ENCODE assay signal across 8 cellular contexts in genomic region chr15:82749951-82750830, GRCh38. TPM values are rescaled to one million over a fixed set of nuclear protein-coding genes. Genes with fewer than 3 reads are reported as not detected.
DNase-seq lines count a peak whose midpoint lies in the region; ATAC-seq and TF ChIP-seq lines count a peak whose summit lies in the region.

No MANE protein-coding gene starts in this region.

- H3K79me2 ChIP-seq in PC-9 (ENCODE audit: low read depth) = peaks cover 40% of the 10 kb centered on the region

- in situ Hi-C loops in KBM-7 (cut with MboI; ENCODE audit: low pct_unique_long_range_greater_than_20kb, low sequenced_read_pairs) = no loop called here

- ATAC-seq in GM21717 (IDR thresholded peaks at IDR 0.05; ENCODE audit: unreplicated experiment) = peak; percentile 89
- peak; percentile 98 to 99 for ATAC-seq in activated T-cell treated with anti-CD3 and anti-CD28 coated beads, Interleukin-2, amount 50 U/mL, for 4 hours

- CTCF ChIA-PET in PC-9 (lab: Charles Lee) = interaction anchor here (0.5 to 1.2 kb wide), 3 partner anchors 16 to 219 kb away, joined by 4 to 6 read pairs (median 4); no protein-coding TSS in a partner anchor

- H3K9me3 ChIP-seq in PC-9 (ENCODE audit: insufficient read depth, low read depth) = no peaks in the 10 kb centered on the region
- H3K9me3 ChIP-seq in esophagus (ENCODE audit: control insufficient read depth in 2 of 2, insufficient read depth in 1 of 2, low read depth in 1 of 2, low read length in 1 of 2) = no peaks in the 10 kb centered on the region
- H3K9me3 ChIP-seq in mucosa of stomach (ENCODE audit: control insufficient read depth, low read length) = no peaks in the 10 kb centered on the region

- intact Hi-C loops in PC-9 (cut with micrococcal nuclease; ENCODE audit: unreplicated experiment) = loop anchor here (1.0 to 2.0 kb wide), 3 partner anchors 59 to 261 kb away; partner anchors contain the start of genes C15orf40, RPS17 and WHAMM

- peaks cover 40% of the 10 kb centered on the region for H3K4me1 Mint-ChIP-seq in activated T-cell treated with anti-CD3 and anti-CD28 coated beads, Interleukin-2, amount 50 U/mL, for 4 hours (ENCODE audit: low read depth)

- 0% methylated on average over 47 of the region's 47 CpGs for WGBS in esophagus, 2 donors

- H3K4me3 Mint-ChIP-seq in activated T-cell treated with anti-CD3 and anti-CD28 coated beads, Interleukin-2, amount 50 U/mL, for 4 hours = peak overlapping the region; percentile 98

- no peaks in the 10 kb centered on the region for H3K9me3 Mint-ChIP-seq in activated T-cell treated with anti-CD3 and anti-CD28 coated beads, Interleukin-2, amount 50 U/mL, for 4 hours

- peaks cover 15% of the 10 kb centered on the region for H4K20me1 ChIP-seq in PC-9 (ENCODE audit: insufficient read depth)

- H3K4me3 ChIP-seq in PC-9 = peak overlapping the region; percentile 83
- H3K4me3 ChIP-seq in esophagus (ENCODE audit: low read depth in 1 of 2, low read length in 2 of 2) = peak overlapping the region; percentile 88 to 98
- H3K4me3 ChIP-seq in mucosa of stomach (ENCODE audit: low read length) = peak overlapping the region; percentile 91

- peak overlapping the region; percentile 97 for H3K4me2 ChIP-seq in PC-9

- H3K9ac ChIP-seq in mucosa of stomach (ENCODE audit: low read length) = peak overlapping the region; percentile 68

- no peaks in the 10 kb centered on the region for H3K9me2 ChIP-seq in PC-9 (ENCODE audit: insufficient read depth)

- H3K4me1 ChIP-seq in PC-9 (replicated peaks; ENCODE audit: insufficient read depth) (peaks cover 25% of the 10 kb centered on the region), esophagus (ENCODE audit: control insufficient read depth in 2 of 2, insufficient read depth in 2 of 2, low read length in 1 of 2) (no peaks in the 10 kb centered on the region), mucosa of stomach (ENCODE audit: control insufficient read depth, insufficient read depth, low read length) (peaks cover 12% of the 10 kb centered on the region)

- H3K36me3 ChIP-seq in PC-9 (ENCODE audit: low read depth) (peaks cover 17% of the 10 kb centered on the region), esophagus (ENCODE audit: control insufficient read depth in 2 of 2, insufficient read depth in 2 of 2, low read length in 1 of 2) (peaks cover 0 to 3% of the 10 kb centered on the region in 2 donors), mucosa of stomach (ENCODE audit: control insufficient read depth, insufficient read depth, low read length) (no peaks in the 10 kb centered on the region)

- no peak for TF ChIP-seq CTCF in PC-9 (conservative IDR thresholded peaks at IDR 0.05)

- POLR2A ChIA-PET in PC-9 (lab: Charles Lee; ENCODE audit: unreplicated experiment) = interaction anchor here (0.6 to 1.6 kb wide), 17 partner anchors 11 to 631 kb away, joined by 3 to 8 read pairs (median 4); partner anchors contain the start of genes RAMAC and RPS17

- TSS peak; percentile 93 for BruUV-seq in PC-9 (replicated peaks; lab: Mats Ljungman, UMichigan)

- DNase-seq in DMS53 (lab: John Stamatoyannopoulos, UW) = peak; percentile 97
- peak; percentile 99 for DNase-seq in KBM-7
- peak; percentile 84 to 89 for DNase-seq in PC-9
- peak; percentile 79 for DNase-seq in activated T-cell treated with anti-CD3 and anti-CD28 coated beads, Interleukin-2, amount 50 U/mL, for 4 hours
- peak; percentile 91 for DNase-seq in stimulated activated CD8-positive, alpha-beta memory T cell treated with anti-CD3 and anti-CD28 coated beads, Interleukin-4, amount 100 ng/mL, for 48 hours

- peaks cover 24% of the 10 kb centered on the region for H3F3A ChIP-seq in PC-9 (ENCODE audit: insufficient read depth, low read depth)

- H3K36me3 Mint-ChIP-seq in activated T-cell treated with anti-CD3 and anti-CD28 coated beads, Interleukin-2, amount 50 U/mL, for 4 hours (ENCODE audit: insufficient read depth) = peaks cover 27% of the 10 kb centered on the region

- peak overlapping the region; percentile 89 for H2AFZ ChIP-seq in PC-9

- H3K27me3 ChIP-seq in PC-9 (ENCODE audit: insufficient read depth, low read depth) (no peaks in the 10 kb centered on the region), esophagus (ENCODE audit: control insufficient read depth in 1 of 2, insufficient read depth in 2 of 2, low read length in 2 of 2) (no peaks in the 10 kb centered on the region), mucosa of stomach (ENCODE audit: control insufficient read depth, insufficient read depth, low read length) (no peaks in the 10 kb centered on the region)

- H3K27ac ChIP-seq in PC-9 (peak overlapping the region; percentile 74), esophagus (ENCODE audit: low read depth in 2 of 2, low read length in 1 of 2) (peak overlapping the region; percentile 75 to 94)

- H3K27me3 Mint-ChIP-seq in activated T-cell treated with anti-CD3 and anti-CD28 coated beads, Interleukin-2, amount 50 U/mL, for 4 hours (ENCODE audit: low read depth) = no peaks in the 10 kb centered on the region

RNA-seq across cellular contexts. Expression of gene AP3B2, which starts 40.5 kb away (rescaled TPM):
- total RNA-seq in PC-9 (2021) = not detected in 2 replicates
- total RNA-seq in activated T-cell treated with anti-CD3 and anti-CD28 coated beads, Interleukin-2, amount 50 U/mL, for 4 hours = under 1 TPM; 0.15 to 0.46 (median 0.18) TPM
- 1 to 10 TPM; 1.1 to 2.8 TPM for polyA plus RNA-seq in esophagus

RNA-seq across cellular contexts. Expression of gene FSD2, which starts 55.7 kb away (rescaled TPM):
- not detected in 2 replicates for total RNA-seq in PC-9 (2021)
- not detected for total RNA-seq in activated T-cell treated with anti-CD3 and anti-CD28 coated beads, Interleukin-2, amount 50 U/mL, for 4 hours
- polyA plus RNA-seq in esophagus = under 1 TPM; 0.01 to 0.12 TPM

RNA-seq across cellular contexts. Expression of gene WHAMM, which starts 59.2 kb away (rescaled TPM):
- total RNA-seq in PC-9 (2021) = 6.4 and 6.9 TPM in 2 replicates
- total RNA-seq in activated T-cell treated with anti-CD3 and anti-CD28 coated beads, Interleukin-2, amount 50 U/mL, for 4 hours = 1 to 10 TPM; 7.1 to 9.6 (median 7.6) TPM
- polyA plus RNA-seq in esophagus = 1 to 10 TPM; 4.1 to 4.5 TPM

Comparison
In these comparisons a context has a peak if more than half of its experiments do, and no peak if none do; other contexts are left out.
1. Peak in every context shown above with its lines: DNase-seq, ATAC-seq, H3K4me3 ChIP-seq and H3K27ac ChIP-seq.